ENCODE assay signal across 14 cellular contexts in genomic region chr20:37677969-37678610, GRCh38. TPM values are rescaled to one million over a fixed set of nuclear protein-coding genes. Genes with fewer than 3 reads are reported as not detected.
DNase-seq lines count a peak whose midpoint lies in the region; ATAC-seq, FAIRE-seq and TF ChIP-seq lines count a peak whose summit lies in the region.
"Had no signal": no experiment of that assay in that cellular context is flagged by ENCODE, and none has a peak within 500 bp of the region (broad histone marks: within the 10 kb centered on the region; RNA-seq: fewer than 3 reads in every experiment).

No MANE protein-coding gene starts in this region.

- TF ChIP-seq POLR2A in A549 (IDR thresholded peaks at IDR 0.05; ENCODE audit: low read length) = no peak

- H4K20me1 ChIP-seq in OCI-LY7 (ENCODE audit: insufficient read depth, low read length) = no peaks in the 10 kb centered on the region
- H4K20me1 ChIP-seq: BLaER1 had no signal

- CTCF ChIA-PET in A549 (lab: Yijun Ruan, JAX) = interaction anchor here (0.7 to 1.0 kb wide), 2 partner anchors 63 to 68 kb away, joined by 3 read pairs; no protein-coding TSS in a partner anchor
- CTCF ChIA-PET in CD8-positive, alpha-beta T cell (lab: Charles Lee) = no interaction called here
- CTCF ChIA-PET in OCI-LY7 (lab: Charles Lee; ENCODE audit: unreplicated experiment) = no interaction called here

- no peak for TF ChIP-seq RAD21 in A549 (conservative IDR thresholded peaks at IDR 0.05 in 1 of 2, IDR thresholded peaks at IDR 0.05 in 1 of 2)

- no peaks in the 10 kb centered on the region for H3K9me3 ChIP-seq in A549
- no peaks in the 10 kb centered on the region for H3K9me3 ChIP-seq in T-helper 17 cell (ENCODE audit: control insufficient read depth, low read length, poor library complexity, severe bottlenecking)
- no peaks in the 10 kb centered on the region for H3K9me3 ChIP-seq in CD8-positive, alpha-beta T cell (ENCODE audit: low read length)
- no peaks in the 10 kb centered on the region for H3K9me3 ChIP-seq in OCI-LY7 (ENCODE audit: low read length)
- H3K9me3 ChIP-seq: BLaER1 had no signal

- no peaks in the 10 kb centered on the region for H3K4me1 ChIP-seq in A549
- no peaks in the 10 kb centered on the region for H3K4me1 ChIP-seq in CD8-positive, alpha-beta T cell (ENCODE audit: insufficient read depth, low read length)
- H3K4me1 ChIP-seq in OCI-LY7 (ENCODE audit: insufficient read depth, low read length, poor library complexity, severe bottlenecking) = no peaks in the 10 kb centered on the region
- H3K4me1 ChIP-seq: BLaER1 had no signal

- no peaks in the 10 kb centered on the region for H3K79me2 ChIP-seq in OCI-LY7 (ENCODE audit: insufficient read depth, low read depth, low read length)

- no peak overlapping the region for H2AFZ ChIP-seq in OCI-LY7 (ENCODE audit: low read length)
- H2AFZ ChIP-seq: GM23338 had no signal

- DNase-seq in A549 (ENCODE audit: low read depth in 1 of 2, low spot score in 1 of 2) (no peak), T-helper 17 cell (no peak), left lobe of liver (ENCODE audit: low spot score) (peak; percentile 93), nephron progenitor cell (no peak), occipital lobe (lab: John Stamatoyannopoulos, UW) (no peak), OCI-LY7 (ENCODE audit: low spot score) (no peak)
- DNase-seq in CD8-positive, alpha-beta T cell = no peak
- DNase-seq: AML-193, DMS 273 treated with DMSO at 0.1 percent for 48 hours, H7 had no signal

- H3K36me3 Mint-ChIP-seq in T-helper 17 cell (ENCODE audit: low read depth) = peaks cover 3% of the 10 kb centered on the region
- no peaks in the 10 kb centered on the region for H3K36me3 Mint-ChIP-seq in nephron progenitor cell (ENCODE audit: low read depth)
- no peaks in the 10 kb centered on the region for H3K36me3 Mint-ChIP-seq in CD8-positive, alpha-beta T cell

- TF ChIP-seq CTCF in A549 (IDR thresholded peaks at IDR 0.05) (no peak), nephron progenitor cell (IDR thresholded peaks at IDR 0.05) (no peak), OCI-LY7 (conservative IDR thresholded peaks at IDR 0.05; ENCODE audit: low read length) (no peak)
- TF ChIP-seq CTCF in CD8-positive, alpha-beta T cell (IDR thresholded peaks at IDR 0.05) = no peak

- no peaks in the 10 kb centered on the region for H3K36me3 ChIP-seq in CD8-positive, alpha-beta T cell (ENCODE audit: insufficient read depth, low read length)
- no peaks in the 10 kb centered on the region for H3K36me3 ChIP-seq in OCI-LY7 (ENCODE audit: insufficient read depth, low read length)
- H3K36me3 ChIP-seq: BLaER1 had no signal

- FAIRE-seq in A549 (lab: Jason Lieb, UNC) = no peak

- no peaks in the 10 kb centered on the region for H3K9me2 ChIP-seq in OCI-LY7 (ENCODE audit: insufficient read depth, low read length)

- H3K4me1 Mint-ChIP-seq in T-helper 17 cell (peaks cover 5% of the 10 kb centered on the region), nephron progenitor cell (peaks cover 29% of the 10 kb centered on the region)
- H3K4me1 Mint-ChIP-seq in CD8-positive, alpha-beta T cell (ENCODE audit: low read depth) = no peaks in the 10 kb centered on the region

- no peak for TF ChIP-seq EP300 in A549 (IDR thresholded peaks at IDR 0.05)

- ATAC-seq in A549 (no peak), T-helper 17 cell (no peak), left lobe of liver (peak; percentile 81), GM18907 (IDR thresholded peaks at IDR 0.05; ENCODE audit: unreplicated experiment) (no peak)
- ATAC-seq in CD8-positive, alpha-beta T cell = no peak
- ATAC-seq: GM23338 had no signal

- H3K4me3 ChIP-seq in A549 = no peak overlapping the region
- H3K4me3 ChIP-seq in CD8-positive, alpha-beta T cell (ENCODE audit: low read depth, low read length) = no peak overlapping the region
- no peak overlapping the region for H3K4me3 ChIP-seq in OCI-LY7 (ENCODE audit: low read depth, low read length, poor library complexity, severe bottlenecking)
- H3K4me3 ChIP-seq: BLaER1, GM23338 had no signal

- no peaks in the 10 kb centered on the region for H3K9me3 Mint-ChIP-seq in nephron progenitor cell
- no peaks in the 10 kb centered on the region for H3K9me3 Mint-ChIP-seq in CD8-positive, alpha-beta T cell
- H3K9me3 Mint-ChIP-seq: GM23338 had no signal

- intact Hi-C loops in CD8-positive, alpha-beta T cell (cut with DNase I, micrococcal nuclease) = no loop called here
- intact Hi-C loops in OCI-LY7 (cut with micrococcal nuclease; ENCODE audit: unreplicated experiment) = no loop called here

- H3K27ac Mint-ChIP-seq in T-helper 17 cell (peak overlapping the region; percentile 29), nephron progenitor cell (peak overlapping the region; percentile 58)
- H3K27ac Mint-ChIP-seq in CD8-positive, alpha-beta T cell = no peak overlapping the region
- H3K27ac Mint-ChIP-seq: GM23338 had no signal

- WGBS in A549 (ENCODE audit: missing lambda C conversion rate) = 17% methylated on average over 9 of the region's 9 CpGs

- H3K4me2 ChIP-seq in A549 (no peak overlapping the region), OCI-LY7 (ENCODE audit: low read length) (no peak overlapping the region)
- H3K4me2 ChIP-seq: BLaER1, GM23338 had no signal

- no TSS peak for BruUV-seq in OCI-LY7 (replicated peaks; lab: Mats Ljungman, UMichigan)

- H3K27ac ChIP-seq in A549 = no peak overlapping the region
- no peak overlapping the region for H3K27ac ChIP-seq in CD8-positive, alpha-beta T cell (ENCODE audit: low read depth, low read length)
- H3K27ac ChIP-seq in OCI-LY7 (ENCODE audit: low read depth, low read length, poor library complexity, severe bottlenecking) = no peak overlapping the region
- H3K27ac ChIP-seq: 22Rv1, BLaER1 had no signal

- POLR2A ChIA-PET in A549 (lab: Yijun Ruan, JAX) (no interaction called here), OCI-LY7 (lab: Charles Lee) (interaction anchor here (0.6 kb wide), 1 partner anchor 31 kb away, joined by 3 read pairs; no protein-coding TSS in a partner anchor)
- POLR2A ChIA-PET in CD8-positive, alpha-beta T cell (lab: Charles Lee) = no interaction called here

- H3K27me3 ChIP-seq in CD8-positive, alpha-beta T cell (ENCODE audit: insufficient read depth, low read length) = no peaks in the 10 kb centered on the region
- H3K27me3 ChIP-seq: BLaER1 had no signal

- H3K27me3 Mint-ChIP-seq in T-helper 17 cell (peaks cover 78% of the 10 kb centered on the region), nephron progenitor cell (ENCODE audit: low read depth, poor library complexity) (peaks cover 20% of the 10 kb centered on the region)
- peaks cover 45% of the 10 kb centered on the region for H3K27me3 Mint-ChIP-seq in CD8-positive, alpha-beta T cell (ENCODE audit: low read depth)

- H3K4me3 Mint-ChIP-seq in T-helper 17 cell = no peak overlapping the region
- no peak overlapping the region for H3K4me3 Mint-ChIP-seq in nephron progenitor cell
- no peak overlapping the region for H3K4me3 Mint-ChIP-seq in CD8-positive, alpha-beta T cell
- H3K4me3 Mint-ChIP-seq: GM23338 had no signal

TF ChIP-seq in A549, 52 proteins besides CTCF, POLR2A, EP300 and RAD21:
- TF ChIP-seq CHD2 (IDR thresholded peaks at IDR 0.05; ENCODE audit: low read length, partially characterized antibody) = no peak
- peak; percentile 60 for TF ChIP-seq ZFP36 (IDR thresholded peaks at IDR 0.05; ENCODE audit: borderline replicate concordance, partially characterized antibody)
TF ChIP-seq in A549: peak in this region for 1.

RNA-seq across cellular contexts. Expression of gene CTNNBL1, which starts 15.7 kb away (rescaled TPM):
- polyA plus RNA-seq in A549 (2011; rRNA removed) = 39.0 and 41.0 TPM in 2 replicates
- polyA plus RNA-seq in A549 (2012; cell fraction: cytosol; rRNA removed) = 43.6 and 44.0 TPM in 2 replicates
- polyA plus RNA-seq in A549 (2012; cell fraction: nucleus; rRNA removed) = 27.0 and 30.4 TPM in 2 replicates
- polyA plus RNA-seq in A549 (2017; fragmentation: RNase III; extraction: RNeasy Plus Mini Kit Qiagen cat#74134 plus additional on column Dnase treatment) = 57.9 to 60.4 TPM (median 59.9 TPM) in 3 replicates
- 37.6 and 43.4 TPM in 2 replicates for polyA minus RNA-seq in A549 (2011; rRNA and poly(A)+ RNA removed)
- 10 to 100 TPM; 43.6 to 47.7 TPM for total RNA-seq in T-helper 17 cell
- 41.4 TPM for total RNA-seq in left lobe of liver
- total RNA-seq in CD8-positive, alpha-beta T cell = 10 to 100 TPM; 22.4 to 26.8 TPM
- total RNA-seq in occipital lobe = 26.5 TPM
- 38.0 and 40.6 TPM in 2 replicates for total RNA-seq in OCI-LY7 (2014; rRNA removed; shearing (Covaris generic))
- 88.0 and 90.0 TPM in 2 replicates for total RNA-seq in OCI-LY7 (2022)
